In the genomic region with DNA sequence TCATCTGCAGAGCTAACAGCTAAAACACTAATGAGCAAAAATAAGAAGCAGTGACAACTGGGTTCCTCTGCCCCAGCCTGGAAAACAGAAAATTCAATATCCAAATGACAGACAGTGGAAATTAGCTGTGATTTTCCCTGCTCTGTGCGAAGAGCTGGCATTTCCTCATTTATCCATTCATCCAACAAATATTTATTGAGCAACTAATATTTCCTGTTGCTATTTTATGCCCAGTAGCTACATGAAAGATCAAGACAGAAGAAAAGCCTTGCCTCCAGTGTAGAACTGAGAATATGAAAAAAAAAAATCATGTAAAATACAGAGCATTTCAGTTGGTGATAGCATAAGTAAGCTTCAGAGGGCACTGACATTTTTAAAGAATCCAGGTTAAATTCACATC, we compare ENCODE assay signal across 21 cellular contexts.
DNase-seq lines count a peak whose midpoint lies in the region; ATAC-seq and TF ChIP-seq lines count a peak whose summit lies in the region.
"Had no signal": no experiment of that assay in that cellular context is flagged by ENCODE, and none has a peak within 500 bp of the region (broad histone marks: within the 10 kb centered on the region; RNA-seq: fewer than 3 reads in every experiment).

No MANE protein-coding gene starts in this region.

- no peak overlapping the region for H3K4me3 ChIP-seq in IMR-90 (ENCODE audit: insufficient read depth, low read depth, low read length)
- H3K4me3 ChIP-seq in epithelial cell of esophagus (ENCODE audit: low read length), result no peak overlapping the region
- H3K4me3 ChIP-seq in neutrophil (ENCODE audit: low read depth in 1 of 2, low read length in 1 of 2), result no peak overlapping the region
- H3K4me3 ChIP-seq: A549; BLaER1 treated with 17β-estradiol and CSF1 and Interleukin-3, amounts not matched to agents 10 nM and 100 nM; Peyer's patch; SJSA1 had no signal

- BruUV-seq in IMR-90 (replicated peaks; lab: Mats Ljungman, UMichigan), result no TSS peak

- H3K9me1 ChIP-seq in IMR-90 (ENCODE audit: insufficient read depth, low read length), result no peaks in the 10 kb centered on the region

- POLR2A ChIA-PET in IMR-90 (lab: Charles Lee; ENCODE audit: unreplicated experiment), result no interaction called here

- TF ChIP-seq CTCF in IMR-90 (conservative IDR thresholded peaks at IDR 0.05; ENCODE audit: low read depth, low read length) (no peak), epithelial cell of esophagus (IDR thresholded peaks at IDR 0.05; ENCODE audit: insufficient read depth, low read depth, low read length, missing control alignments) (no peak), neutrophil (IDR thresholded peaks at IDR 0.05) (no peak)

- no peak overlapping the region for H2AK5ac ChIP-seq in IMR-90 (ENCODE audit: low read depth, low read length)

- H3K9me3 ChIP-seq in IMR-90 (ENCODE audit: control insufficient read depth, insufficient read depth, low read length) (no peaks in the 10 kb centered on the region), neutrophil (no peaks in the 10 kb centered on the region)
- H3K9me3 ChIP-seq: A549; BLaER1 treated with 17β-estradiol and CSF1 and Interleukin-3, amounts not matched to agents 10 nM and 100 nM; Peyer's patch; SJSA1 had no signal

- no peaks in the 10 kb centered on the region for H3K4me1 ChIP-seq in IMR-90 (ENCODE audit: control insufficient read depth, insufficient read depth, low read length)
- H3K4me1 ChIP-seq in neutrophil (ENCODE audit: control insufficient read depth in 1 of 2, insufficient read depth in 1 of 2, low read depth in 1 of 2, low read length in 1 of 2), result no peaks in the 10 kb centered on the region
- H3K4me1 ChIP-seq: A549, Peyer's patch, SJSA1 had no signal

- DNase-seq in EL (peak; percentile 10), IMR-90 (no peak), epithelial cell of esophagus (ENCODE audit: low read depth) (peak; percentile 48)
- DNase-seq in activated CD4-positive, alpha-beta T cell treated with anti-CD3 and anti-CD28 coated beads, Interleukin-2, amount 50 U/mL, for 1 hour, result no peak
- DNase-seq in activated T-cell treated with anti-CD3 and anti-CD28 coated beads, Interleukin-2, amount 50 U/mL, for 48 hours, result no peak
- DNase-seq: CD4-positive, alpha-beta memory T cell; DND-41; NCI-H1105; NCI-H2029 treated with DMSO at 0.1 percent for 48 hours; NCI-H2171 treated with DMSO at 0.1 percent for 48 hours; NCI-H524 treated with DMSO at 0.1 percent for 48 hours; Peyer's patch; T-helper 1 cell had no signal

- H3K18ac ChIP-seq in IMR-90 (ENCODE audit: low read depth, low read length), result no peak overlapping the region

- no peak overlapping the region for H3K14ac ChIP-seq in IMR-90 (replicated peaks; ENCODE audit: low read depth, low read length)

- H3K27me3 ChIP-seq in IMR-90 (ENCODE audit: control insufficient read depth, insufficient read depth, low read length) (no peaks in the 10 kb centered on the region), neutrophil (no peaks in the 10 kb centered on the region)
- H3K27me3 ChIP-seq: BLaER1 treated with 17β-estradiol and CSF1 and Interleukin-3, amounts not matched to agents 10 nM and 100 nM; Peyer's patch; SJSA1 had no signal

- CTCF ChIA-PET in IMR-90 (lab: Yijun Ruan, JAX), result interaction anchor here (1.5 to 2.1 kb wide), 2 partner anchors 13 to 22 kb away, joined by 4 to 10 read pairs; no protein-coding TSS in a partner anchor

- intact Hi-C loops in IMR-90 (cut with micrococcal nuclease), result no loop called here

- H3K36me3 ChIP-seq in IMR-90 (ENCODE audit: control insufficient read depth, insufficient read depth, low read length) (no peaks in the 10 kb centered on the region), neutrophil (peaks cover 97% of the 10 kb centered on the region)
- H3K36me3 ChIP-seq: BLaER1 treated with 17β-estradiol and CSF1 and Interleukin-3, amounts not matched to agents 10 nM and 100 nM; Peyer's patch; SJSA1 had no signal

- H2BK5ac ChIP-seq in IMR-90 (ENCODE audit: low read depth, low read length, poor library complexity, severe bottlenecking), result no peak overlapping the region

- H4K20me1 ChIP-seq in IMR-90 (ENCODE audit: insufficient read depth, low read length), result no peaks in the 10 kb centered on the region
- H4K20me1 ChIP-seq: BLaER1 treated with 17β-estradiol and CSF1 and Interleukin-3, amounts not matched to agents 10 nM and 100 nM had no signal

- ATAC-seq in IMR-90 (ENCODE audit: low read depth) (no peak), HG02970 (IDR thresholded peaks at IDR 0.05; ENCODE audit: low FRiP score, unreplicated experiment) (no peak)
- ATAC-seq: A549, Right ventricle myocardium inferior had no signal

- no CpG with 5 or more reads among the region's 1 CpG for WGBS in IMR-90 (ENCODE audit: extremely low coverage in 2 of 2, insufficient read length in 1 of 2), 2 experiments

- no peak overlapping the region for H3K23ac ChIP-seq in IMR-90 (ENCODE audit: low read depth, low read length)

- no peak overlapping the region for H4K5ac ChIP-seq in IMR-90 (ENCODE audit: low read depth, low read length)

- H3K27ac ChIP-seq in IMR-90 (ENCODE audit: insufficient read depth, low read length) (no peak overlapping the region), neutrophil (peak overlapping the region; percentile 62)
- H3K27ac ChIP-seq: A549; BLaER1 treated with 17β-estradiol and CSF1 and Interleukin-3, amounts not matched to agents 10 nM and 100 nM; HL-60; KMS-11; Peyer's patch; SJSA1 had no signal

- TF ChIP-seq RAD21 in IMR-90 (IDR thresholded peaks at IDR 0.05; ENCODE audit: low read length), result no peak

- in situ Hi-C loops in IMR-90 (cut with MboI; ENCODE audit: low sequenced_read_pairs), result no loop called here

- no peak overlapping the region for H3K4ac ChIP-seq in IMR-90 (ENCODE audit: low read depth, low read length)

- no peaks in the 10 kb centered on the region for H3K79me1 ChIP-seq in IMR-90 (ENCODE audit: low read depth in 1 of 2, low read length in 2 of 2)

- no peak overlapping the region for H2AFZ ChIP-seq in IMR-90 (replicated peaks; ENCODE audit: low read length, poor library complexity)

- no peak overlapping the region for H2BK120ac ChIP-seq in IMR-90 (ENCODE audit: low read depth, low read length)

- H2BK20ac ChIP-seq in IMR-90 (ENCODE audit: low read depth, low read length), result no peak overlapping the region

- no peak overlapping the region for H4K8ac ChIP-seq in IMR-90 (ENCODE audit: low read depth in 2 of 2, low read length in 2 of 2)

- no peak for TF ChIP-seq POLR2A in IMR-90 (IDR thresholded peaks at IDR 0.05; ENCODE audit: low read depth, low read length)

- dilution Hi-C loops in IMR-90 (cut with HindIII; ENCODE audit: low sequenced_read_pairs, unreplicated experiment), result no loop called here

- H2AK9ac ChIP-seq in IMR-90 (replicated peaks; ENCODE audit: low read depth, low read length, poor library complexity), result no peak overlapping the region

- no peak overlapping the region for H3K4me2 ChIP-seq in IMR-90 (ENCODE audit: low read depth, low read length)
- H3K4me2 ChIP-seq: A549; BLaER1 treated with 17β-estradiol and CSF1 and Interleukin-3, amounts not matched to agents 10 nM and 100 nM; KMS-11 had no signal

- no peak overlapping the region for H4K91ac ChIP-seq in IMR-90 (ENCODE audit: insufficient read depth, low read depth, low read length)

- no peak overlapping the region for H2BK15ac ChIP-seq in IMR-90 (ENCODE audit: low read depth, low read length)

- no peak overlapping the region for H3K56ac ChIP-seq in IMR-90 (ENCODE audit: extremely low read depth, insufficient read depth, low read length)

- no peak overlapping the region for H3K9ac ChIP-seq in IMR-90 (ENCODE audit: low read depth, low read length)
- H3K9ac ChIP-seq: BLaER1 treated with 17β-estradiol and CSF1 and Interleukin-3, amounts not matched to agents 10 nM and 100 nM; KMS-11 had no signal

TF ChIP-seq in IMR-90, 13 proteins besides CTCF, POLR2A, EP300 and RAD21:
- TF ChIP-seq CEBPB (IDR thresholded peaks at IDR 0.05; ENCODE audit: low read depth, low read length), result 0 out of 2 replicates have a peak, but pooled peaks have one; percentile 8
- no peak for TF ChIP-seq NFE2L2 (IDR thresholded peaks at IDR 0.05; ENCODE audit: low read depth, low read length)

Comparison
In these comparisons a context has a peak if more than half of its experiments do, and no peak if none do; other contexts are left out.
1. DNase-seq: peak in EL (single experiment) and epithelial cell of esophagus (single experiment); none in IMR-90 (single experiment), activated CD4-positive, alpha-beta T cell treated with anti-CD3 and anti-CD28 coated beads, Interleukin-2, amount 50 U/mL, for 1 hour (single experiment) and activated T-cell treated with anti-CD3 and anti-CD28 coated beads, Interleukin-2, amount 50 U/mL, for 48 hours (0 of 2).